16 cellular contexts compared by ENCODE assay signal in the genomic region with DNA sequence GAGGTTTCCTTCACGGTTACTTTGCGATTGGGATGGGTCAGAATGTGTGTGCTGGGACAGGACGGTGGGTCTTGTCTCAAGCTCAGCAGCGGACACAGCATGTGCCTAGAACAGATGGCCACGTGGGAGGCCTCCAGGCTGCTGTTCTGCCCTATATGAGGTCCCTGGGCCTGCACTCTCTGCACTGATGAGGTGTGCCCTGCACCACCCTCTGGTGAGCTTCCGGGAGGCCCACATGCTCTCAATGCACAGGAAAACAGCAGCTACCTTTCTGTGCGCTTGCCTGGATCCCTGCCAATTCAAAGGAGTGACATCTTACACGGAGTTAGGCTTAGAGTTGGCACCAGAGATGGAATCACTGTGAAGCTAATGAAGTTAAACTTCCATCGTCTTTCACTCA. TPM values are rescaled to one million over a fixed set of nuclear protein-coding genes. Genes with fewer than 3 reads are reported as not detected.
DNase-seq lines count a peak whose midpoint lies in the region; ATAC-seq and TF ChIP-seq lines count a peak whose summit lies in the region.
"Had no signal": no experiment of that assay in that cellular context is flagged by ENCODE, and none has a peak within 500 bp of the region (broad histone marks: within the 10 kb centered on the region; RNA-seq: fewer than 3 reads in every experiment).

No MANE protein-coding gene starts in this region.

- DNase-seq in breast epithelium (ENCODE audit: low spot score in 2 of 2) (no peak), MCF 10A (ENCODE audit: unreplicated experiment) (no peak), NCI-H748 treated with DMSO at 0.1 percent for 48 hours (lab: John Stamatoyannopoulos, UW) (peak; percentile 46), foreskin keratinocyte (no peak), mucosa of gallbladder (ENCODE audit: low spot score) (no peak), hypothalamus (lab: John Stamatoyannopoulos, UW) (no peak)
- no peak for DNase-seq in activated effector memory CD4-positive, alpha-beta T cell treated with Interleukin-2 at 50 U/mL for 16 hours
- DNase-seq: activated CD4-positive, alpha-beta T cell treated with anti-CD3 and anti-CD28 coated beads for 4 hours; brain microvascular endothelial cell; dorsolateral prefrontal cortex; GF-D8; T1000 had no signal

- ATAC-seq in foreskin keratinocyte (peak; percentile 8), HG02973 (IDR thresholded peaks at IDR 0.05; ENCODE audit: unreplicated experiment) (no peak)
- ATAC-seq: sciatic nerve had no signal

- POLR2A ChIA-PET in MCF 10A (lab: Yijun Ruan, JAX): interaction anchor here (0.7 kb wide), 1 partner anchor 9 kb away, joined by 3 read pairs; no protein-coding TSS in a partner anchor

- intact Hi-C loops in breast epithelium (cut with DNase I; ENCODE audit: low total_unique reads): loop anchor here (5.0 kb wide), 2 partner anchors 1116 to 1456 kb away; no protein-coding TSS in a partner anchor
- intact Hi-C loops in MCF 10A (cut with micrococcal nuclease): no loop called here

- BruUV-seq in MCF 10A (replicated peaks; lab: Mats Ljungman, UMichigan): no TSS peak

- no peaks in the 10 kb centered on the region for H3K27me3 Mint-ChIP-seq in MCF 10A (ENCODE audit: insufficient read depth, unreplicated experiment)
- H3K27me3 Mint-ChIP-seq: activated naive CD4-positive, alpha-beta T cell treated with anti-CD3 and anti-CD28 coated beads, Interleukin-2, amount 50 U/mL, for 24 hours had no signal

- H3K9me3 ChIP-seq in breast epithelium: no peaks in the 10 kb centered on the region
- H3K9me3 ChIP-seq: SJSA1 had no signal

- no peaks in the 10 kb centered on the region for H3K27me3 ChIP-seq in breast epithelium
- no peaks in the 10 kb centered on the region for H3K27me3 ChIP-seq in foreskin keratinocyte
- H3K27me3 ChIP-seq: brain microvascular endothelial cell, dorsolateral prefrontal cortex, SJSA1 had no signal

- peaks cover 0 to 11% of the 10 kb centered on the region in 2 donors for H3K4me1 ChIP-seq in breast epithelium
- H3K4me1 ChIP-seq in foreskin keratinocyte: no peaks in the 10 kb centered on the region

- CTCF ChIA-PET in MCF 10A (lab: Yijun Ruan, JAX): interaction anchor here (1.0 to 1.4 kb wide), 2 partner anchors 8 to 17 kb away, joined by 3 to 4 read pairs; no protein-coding TSS in a partner anchor

- H3K4me3 ChIP-seq in breast epithelium: no peak overlapping the region
- H3K4me3 ChIP-seq: dorsolateral prefrontal cortex, SJSA1 had no signal

- no peaks in the 10 kb centered on the region for H3K36me3 ChIP-seq in breast epithelium
- H3K36me3 ChIP-seq: brain microvascular endothelial cell, SJSA1 had no signal

- no peak overlapping the region for H3K27ac Mint-ChIP-seq in MCF 10A (ENCODE audit: low read depth, unreplicated experiment)
- H3K27ac Mint-ChIP-seq: activated naive CD4-positive, alpha-beta T cell treated with anti-CD3 and anti-CD28 coated beads, Interleukin-2, amount 50 U/mL, for 24 hours had no signal

- H3K36me3 Mint-ChIP-seq in MCF 10A (ENCODE audit: insufficient read depth, unreplicated experiment): no peaks in the 10 kb centered on the region
- H3K36me3 Mint-ChIP-seq: activated naive CD4-positive, alpha-beta T cell treated with anti-CD3 and anti-CD28 coated beads, Interleukin-2, amount 50 U/mL, for 24 hours had no signal

- no peak for TF ChIP-seq POLR2A in breast epithelium (IDR thresholded peaks at IDR 0.05)

- TF ChIP-seq CTCF in breast epithelium (IDR thresholded peaks at IDR 0.05) (no peak), MCF 10A (IDR thresholded peaks at IDR 0.05; ENCODE audit: unreplicated experiment) (no peak), foreskin keratinocyte (conservative IDR thresholded peaks at IDR 0.05) (no peak)

- H3K27ac ChIP-seq in breast epithelium: peak overlapping the region; percentile 25 to 70
- H3K27ac ChIP-seq in foreskin keratinocyte: no peak overlapping the region
- H3K27ac ChIP-seq: brain microvascular endothelial cell, SJSA1 had no signal

- no peaks in the 10 kb centered on the region for H3K9me3 Mint-ChIP-seq in MCF 10A (ENCODE audit: unreplicated experiment)
- H3K9me3 Mint-ChIP-seq: activated naive CD4-positive, alpha-beta T cell treated with anti-CD3 and anti-CD28 coated beads, Interleukin-2, amount 50 U/mL, for 24 hours had no signal

- no peak overlapping the region for H3K4me3 Mint-ChIP-seq in MCF 10A (ENCODE audit: unreplicated experiment)
- H3K4me3 Mint-ChIP-seq: activated naive CD4-positive, alpha-beta T cell treated with anti-CD3 and anti-CD28 coated beads, Interleukin-2, amount 50 U/mL, for 24 hours had no signal

- H3K4me1 Mint-ChIP-seq in MCF 10A (ENCODE audit: insufficient read depth, unreplicated experiment): no peaks in the 10 kb centered on the region

RNA-seq across cellular contexts. Expression of a gene that starts 59.8 kb away (rescaled TPM):
- total RNA-seq in breast epithelium: 10 to 100 TPM; 48.8 to 56.6 (median 55.1) TPM
- 1.8 and 2.3 TPM in 2 replicates for total RNA-seq in MCF 10A (2022)
- total RNA-seq in foreskin keratinocyte: 10.5 and 13.4 TPM in 2 replicates
- 8.3 and 11.4 TPM in 2 replicates for polyA plus RNA-seq in foreskin keratinocyte
- 20.5 TPM for total RNA-seq in mucosa of gallbladder
